ENCODE assay signal across 39 cellular contexts in genomic region chr12:7711133-7711532, GRCh38. TPM values are rescaled to one million over a fixed set of nuclear protein-coding genes. Genes with fewer than 3 reads are reported as not detected.
"Had no signal": no experiment of that assay in that cellular context is flagged by ENCODE, and none has a peak within 500 bp of the region (broad histone marks: within the 10 kb centered on the region; RNA-seq: fewer than 3 reads in every experiment).

DPPA3 (plus strand) TSS chr12:7711433; CDS start chr12:7711571, 138 bp downstream.

- H3K27ac Mint-ChIP-seq: activated CD4-positive, alpha-beta T cell treated with anti-CD3 and anti-CD28 coated beads, Interleukin-2, amount 10 ng/mL, durations not matched to agents 24 days and 14 days; activated CD8-positive, alpha-beta T cell treated with anti-CD3 and anti-CD28 coated beads for 36 hours; activated naive CD4-positive, alpha-beta T cell treated with anti-CD3 and anti-CD28 coated beads, Interleukin-2, amount 50 U/mL, for 24 hours; activated naive CD8-positive, alpha-beta T cell treated with anti-CD3 and anti-CD28 coated beads, Interleukin-2, amount 10 ng/mL, durations not matched to agents 7 days and 5 days; activated T-helper 2 cell treated with anti-CD3 and anti-CD28 coated beads, Interferon-gamma antibody, Interleukin-2, Interleukin-4, amounts not matched to agents 10 μg/mL and 5 μg/mL and 100 μg/mL, durations not matched to agents 14 hours and 24 hours and 36 hours; brain; T-cell; T-helper 17 cell had no signal

- H3K4me3 Mint-ChIP-seq: activated CD4-positive, alpha-beta T cell treated with anti-CD3 and anti-CD28 coated beads, Interleukin-2, amount 10 ng/mL, durations not matched to agents 24 days and 14 days; activated CD8-positive, alpha-beta T cell treated with anti-CD3 and anti-CD28 coated beads for 36 hours; activated naive CD4-positive, alpha-beta T cell treated with anti-CD3 and anti-CD28 coated beads, Interleukin-2, amount 50 U/mL, for 24 hours; activated naive CD8-positive, alpha-beta T cell treated with anti-CD3 and anti-CD28 coated beads, Interleukin-2, amount 10 ng/mL, durations not matched to agents 7 days and 5 days; brain; T-cell; T-helper 17 cell had no signal

- H3K27me3 Mint-ChIP-seq: activated CD4-positive, alpha-beta T cell treated with anti-CD3 and anti-CD28 coated beads, Interleukin-2, amount 10 ng/mL, durations not matched to agents 24 days and 14 days; activated CD8-positive, alpha-beta T cell treated with anti-CD3 and anti-CD28 coated beads for 36 hours; brain had no signal

- H3K4me2 ChIP-seq: KMS-11, PC-9 had no signal

- ATAC-seq: activated CD8-positive, alpha-beta T cell treated with anti-CD3 and anti-CD28 coated beads for 36 hours; Right ventricle myocardium inferior; SK-N-SH treated with all-trans-retinoic acid at 6 μM for 48 hours; T-cell; T-helper 17 cell had no signal

- DNase-seq: activated CD4-positive, alpha-beta T cell treated with anti-CD3 and anti-CD28 coated beads, Interleukin-2, amount 10 ng/mL, durations not matched to agents 24 days and 14 days; activated CD4-positive, alpha-beta T cell treated with anti-CD3 and anti-CD28 coated beads, Interleukin-2, amount 50 U/mL, for 4 hours; activated CD4-positive, CD25-positive, alpha-beta regulatory T cell; activated CD8-positive, alpha-beta T cell treated with anti-CD3 and anti-CD28 coated beads for 36 hours; activated gamma-delta T cell; activated naive CD4-positive, alpha-beta T cell treated with Interleukin-2 at 50 U/mL for 16 hours; activated naive CD8-positive, alpha-beta T cell treated with anti-CD3 and anti-CD28 coated beads, Interleukin-2, amount 10 ng/mL, durations not matched to agents 7 days and 5 days; activated T-cell treated with anti-CD3 and anti-CD28 coated beads, Interleukin-2, amount 50 U/mL, for 1 hour; amygdala; central memory CD4-positive, alpha-beta T cell; MM.1S; MV-4-11; NCI-H1092; NCI-H1436 treated with DMSO at 0.1 percent for 48 hours; NCI-H1694 treated with DMSO at 0.1 percent for 48 hours; NCI-H2029; NCI-H345; NCI-H524 treated with DMSO at 0.1 percent for 48 hours; NK-92 treated with Interleukin-12 subunit alpha and Interleukin-12 subunit beta, amount 100 ng/mL, for 24 hours; PC-9; SIG-M5; T-cell; T-helper 17 cell; T-helper 9 cell had no signal

- H2AFZ ChIP-seq: PC-9 had no signal

- H3K4me3 ChIP-seq: PC-9 had no signal

- H3K9me3 Mint-ChIP-seq: activated CD4-positive, alpha-beta T cell treated with anti-CD3 and anti-CD28 coated beads, Interleukin-2, amount 10 ng/mL, durations not matched to agents 24 days and 14 days; activated CD8-positive, alpha-beta T cell treated with anti-CD3 and anti-CD28 coated beads for 36 hours; activated naive CD4-positive, alpha-beta T cell treated with anti-CD3 and anti-CD28 coated beads, Interleukin-2, amount 50 U/mL, for 24 hours; activated naive CD8-positive, alpha-beta T cell treated with anti-CD3 and anti-CD28 coated beads, Interleukin-2, amount 10 ng/mL, durations not matched to agents 7 days and 5 days; activated T-helper 2 cell treated with anti-CD3 and anti-CD28 coated beads, Interferon-gamma antibody, Interleukin-2, Interleukin-4, amounts not matched to agents 10 μg/mL and 5 μg/mL and 100 μg/mL, durations not matched to agents 14 hours and 24 hours and 36 hours; T-cell had no signal

- H3K27ac ChIP-seq: KMS-11, PC-9, RWPE1, VCaP had no signal

- H3K36me3 Mint-ChIP-seq: activated naive CD4-positive, alpha-beta T cell treated with anti-CD3 and anti-CD28 coated beads, Interleukin-2, amount 50 U/mL, for 24 hours; activated naive CD8-positive, alpha-beta T cell treated with anti-CD3 and anti-CD28 coated beads, Interleukin-2, amount 10 ng/mL, durations not matched to agents 7 days and 5 days; brain; T-cell had no signal

- H3K4me1 Mint-ChIP-seq: activated CD4-positive, alpha-beta T cell treated with anti-CD3 and anti-CD28 coated beads, Interleukin-2, amount 10 ng/mL, durations not matched to agents 24 days and 14 days; activated naive CD4-positive, alpha-beta T cell treated with anti-CD3 and anti-CD28 coated beads, Interleukin-2, amount 50 U/mL, for 24 hours; activated naive CD8-positive, alpha-beta T cell treated with anti-CD3 and anti-CD28 coated beads, Interleukin-2, amount 10 ng/mL, durations not matched to agents 7 days and 5 days; brain; T-cell; T-helper 17 cell had no signal

RNA-seq across cellular contexts. Expression of gene DPPA3, which starts in this region (rescaled TPM):
- total RNA-seq: activated CD4-positive, alpha-beta T cell treated with anti-CD3 and anti-CD28 coated beads, Interleukin-2, amount 10 ng/mL, durations not matched to agents 24 days and 14 days; activated CD8-positive, alpha-beta memory T cell treated with anti-CD3 and anti-CD28 coated beads for 36 hours; activated CD8-positive, alpha-beta T cell treated with anti-CD3 and anti-CD28 coated beads for 36 hours; activated naive CD8-positive, alpha-beta T cell treated with anti-CD3 and anti-CD28 coated beads, Interleukin-2, amount 10 ng/mL, durations not matched to agents 7 days and 5 days; activated T-helper 2 cell treated with anti-CD3 and anti-CD28 coated beads, Interferon-gamma antibody, Interleukin-2, Interleukin-4, amounts not matched to agents 10 μg/mL and 5 μg/mL and 100 μg/mL, durations not matched to agents 14 hours and 24 hours and 36 hours; bronchial epithelial cell; cerebellum; LHCN-M2; NCI-H460; PC-9; Right ventricle myocardium inferior; SK-MEL-5; T-cell; T-helper 17 cell had no signal
- polyA plus RNA-seq: adipose tissue had no signal
